In genomic region chr9:69178583-69179011, GRCh38 we compare ENCODE assay signal across 16 cellular contexts. TPM values are rescaled to one million over a fixed set of nuclear protein-coding genes. Genes with fewer than 3 reads are reported as not detected.
DNase-seq lines count a peak whose midpoint lies in the region; ATAC-seq, FAIRE-seq and TF ChIP-seq lines count a peak whose summit lies in the region.
"Had no signal": no experiment of that assay in that cellular context is flagged by ENCODE, and none has a peak within 500 bp of the region (broad histone marks: within the 10 kb centered on the region; RNA-seq: fewer than 3 reads in every experiment).

No MANE protein-coding gene starts in this region.

- H4K20me1 ChIP-seq in SK-N-SH (ENCODE audit: insufficient read depth) = no peaks in the 10 kb centered on the region

- TF ChIP-seq EP300 in SK-N-SH (IDR thresholded peaks at IDR 0.05; ENCODE audit: borderline replicate concordance in 1 of 2, low read depth in 1 of 2, low read length in 1 of 2) = peak in 1 of 2 experiments; percentile 58; a peak in 2 of 4 replicates

- no peaks in the 10 kb centered on the region for H3K9me2 ChIP-seq in SK-N-SH

- no peak for TF ChIP-seq CTCF in SK-N-SH (IDR thresholded peaks at IDR 0.05)
- TF ChIP-seq CTCF in progenitor cell of endocrine pancreas (IDR thresholded peaks at IDR 0.05; ENCODE audit: unreplicated experiment) = no peak
- no peak for TF ChIP-seq CTCF in omental fat pad (IDR thresholded peaks at IDR 0.05)

- no peaks in the 10 kb centered on the region for H3K9me3 Mint-ChIP-seq in progenitor cell of endocrine pancreas (ENCODE audit: low read depth)
- no peaks in the 10 kb centered on the region for H3K9me3 Mint-ChIP-seq in activated CD8-positive, alpha-beta memory T cell treated with anti-CD3 and anti-CD28 coated beads, Interleukin-2, amount 10 ng/mL, durations not matched to agents 7 days and 5 days (ENCODE audit: low read depth)
- H3K9me3 Mint-ChIP-seq: CD4-positive, alpha-beta T cell had no signal

- H3K79me2 ChIP-seq in SK-N-SH (ENCODE audit: insufficient read depth) = peaks cover 66% of the 10 kb centered on the region

- no peak overlapping the region for H2AFZ ChIP-seq in SK-N-SH (ENCODE audit: low read depth)

- no peak overlapping the region for H3K9ac ChIP-seq in SK-N-SH
- no peak overlapping the region for H3K9ac ChIP-seq in endocrine pancreas (ENCODE audit: control insufficient read depth, insufficient read depth, low read length)

- 20% methylated on average over 3 of the region's 3 CpGs for WGBS in SK-N-SH (ENCODE audit: low lambda C conversion rate)

- H3K36me3 ChIP-seq in SK-N-SH (replicated peaks in 1 of 2; ENCODE audit: control insufficient read depth in 1 of 2, insufficient read depth in 2 of 2, low read length in 1 of 2) (no peaks in the 10 kb centered on the region), endocrine pancreas (ENCODE audit: control insufficient read depth, insufficient read depth, low read length) (no peaks in the 10 kb centered on the region)

- H3K4me3 ChIP-seq in SK-N-SH (ENCODE audit: low read depth in 2 of 2, low read length in 1 of 2) (no peak overlapping the region), endocrine pancreas (ENCODE audit: control insufficient read depth, insufficient read depth, low read length) (peak overlapping the region; percentile 5)

- no peak for ATAC-seq in omental fat pad (ENCODE audit: low FRiP score)
- ATAC-seq in activated CD8-positive, alpha-beta memory T cell treated with anti-CD3 and anti-CD28 coated beads, Interleukin-2, amount 10 ng/mL, durations not matched to agents 7 days and 5 days = no peak
- ATAC-seq: stimulated activated naive CD8-positive, alpha-beta T cell treated with anti-CD3 and anti-CD28 coated beads, Interleukin-15, Interleukin-2, amounts not matched to agents 100 U/mL and 50 U/mL, for 24 hours had no signal

- H3K27me3 ChIP-seq in SK-N-SH (ENCODE audit: insufficient read depth) (no peaks in the 10 kb centered on the region), endocrine pancreas (ENCODE audit: control insufficient read depth, insufficient read depth, low read length) (no peaks in the 10 kb centered on the region)

- CTCF ChIA-PET in SK-N-SH (lab: Yijun Ruan, JAX) = interaction anchor here (1.1 to 7.6 kb wide), 3 partner anchors 13 to 125 kb away, joined by 3 to 77 read pairs (median 17); no protein-coding TSS in a partner anchor
- CTCF ChIA-PET in activated CD8-positive, alpha-beta memory T cell treated with anti-CD3 and anti-CD28 coated beads, Interleukin-2, amount 10 ng/mL, durations not matched to agents 7 days and 5 days (lab: Charles Lee) = interaction anchor here (1.3 to 3.0 kb wide), 4 partner anchors 9 to 159 kb away, joined by 3 to 22 read pairs (median 8); no protein-coding TSS in a partner anchor

- H3K4me3 Mint-ChIP-seq in progenitor cell of endocrine pancreas (ENCODE audit: low read depth) = no peak overlapping the region
- no peak overlapping the region for H3K4me3 Mint-ChIP-seq in activated CD8-positive, alpha-beta memory T cell treated with anti-CD3 and anti-CD28 coated beads, Interleukin-2, amount 10 ng/mL, durations not matched to agents 7 days and 5 days
- H3K4me3 Mint-ChIP-seq: CD4-positive, alpha-beta T cell had no signal

- no peaks in the 10 kb centered on the region for H3K27me3 Mint-ChIP-seq in progenitor cell of endocrine pancreas
- peaks cover 12% of the 10 kb centered on the region for H3K27me3 Mint-ChIP-seq in activated CD8-positive, alpha-beta memory T cell treated with anti-CD3 and anti-CD28 coated beads, Interleukin-2, amount 10 ng/mL, durations not matched to agents 7 days and 5 days

- no peak for TF ChIP-seq POLR2A in H54 (IDR thresholded peaks at IDR 0.05; ENCODE audit: low read depth, low read length)

- peak overlapping the region; percentile 78 for H3K27ac Mint-ChIP-seq in progenitor cell of endocrine pancreas
- no peak overlapping the region for H3K27ac Mint-ChIP-seq in activated CD8-positive, alpha-beta memory T cell treated with anti-CD3 and anti-CD28 coated beads, Interleukin-2, amount 10 ng/mL, durations not matched to agents 7 days and 5 days
- H3K27ac Mint-ChIP-seq: CD4-positive, alpha-beta T cell had no signal

- peak; percentile 53 for FAIRE-seq in H54 (lab: Jason Lieb, UNC)
- FAIRE-seq: H1 had no signal

- H3K9me3 ChIP-seq in SK-N-SH = no peaks in the 10 kb centered on the region
- no peaks in the 10 kb centered on the region for H3K9me3 ChIP-seq in endocrine pancreas (ENCODE audit: control insufficient read depth, low read length)

- no peak for TF ChIP-seq RAD21 in SK-N-SH (IDR thresholded peaks at IDR 0.05; ENCODE audit: low read length)

- peaks cover 18 to 49% of the 10 kb centered on the region in 2 experiments for H3K4me1 ChIP-seq in SK-N-SH (ENCODE audit: control insufficient read depth in 1 of 2, insufficient read depth in 2 of 2, low read depth in 1 of 2, low read length in 1 of 2)
- H3K4me1 ChIP-seq in endocrine pancreas (ENCODE audit: control insufficient read depth, insufficient read depth, low read length) = peaks cover 18% of the 10 kb centered on the region

- POLR2A ChIA-PET in SK-N-SH (lab: Yijun Ruan, JAX) = no interaction called here

- peak overlapping the region; percentile 39 to 52 for H3K27ac ChIP-seq in SK-N-SH (ENCODE audit: low read depth in 2 of 2, low read length in 1 of 2)

- no peak for DNase-seq in H54 (ENCODE audit: insufficient read length, low spot score)
- no peak for DNase-seq in SK-N-SH
- no peak for DNase-seq in progenitor cell of endocrine pancreas (ENCODE audit: low spot score, unreplicated experiment)
- DNase-seq in stimulated activated naive CD4-positive, alpha-beta T cell treated with Interleukin-2 at 50 U/mL for 16 hours (lab: John Stamatoyannopoulos, UW) = no peak
- no peak for DNase-seq in omental fat pad (ENCODE audit: low spot score)
- DNase-seq in activated CD8-positive, alpha-beta memory T cell treated with anti-CD3 and anti-CD28 coated beads, Interleukin-2, amount 10 ng/mL, durations not matched to agents 7 days and 5 days = no peak
- no peak for DNase-seq in AG08396 (ENCODE audit: low spot score)
- DNase-seq: activated gamma-delta T cell treated with Interleukin-2 at 50 U/mL for 16 hours; CD4-positive, alpha-beta T cell; NCI-H1092 treated with DMSO at 0.1 percent for 48 hours; NCI-H526; retina; stimulated activated CD4-positive, alpha-beta T cell treated with anti-CD3 and anti-CD28 coated beads, Interleukin-4, amount 100 ng/mL, for 24 hours; stimulated activated naive CD8-positive, alpha-beta T cell treated with anti-CD3 and anti-CD28 coated beads, Interleukin-15, Interleukin-2, amounts not matched to agents 100 U/mL and 50 U/mL, for 24 hours had no signal

- H3F3A ChIP-seq in SK-N-SH (replicated peaks; ENCODE audit: insufficient read depth) = peaks cover 40% of the 10 kb centered on the region

- peaks cover 3% of the 10 kb centered on the region for H3K36me3 Mint-ChIP-seq in progenitor cell of endocrine pancreas (ENCODE audit: insufficient read depth)
- H3K36me3 Mint-ChIP-seq in activated CD8-positive, alpha-beta memory T cell treated with anti-CD3 and anti-CD28 coated beads, Interleukin-2, amount 10 ng/mL, durations not matched to agents 7 days and 5 days = peaks cover 4% of the 10 kb centered on the region

- H3K4me1 Mint-ChIP-seq in progenitor cell of endocrine pancreas (ENCODE audit: low read depth) = peaks cover 68% of the 10 kb centered on the region
- peaks cover 73% of the 10 kb centered on the region for H3K4me1 Mint-ChIP-seq in activated CD8-positive, alpha-beta memory T cell treated with anti-CD3 and anti-CD28 coated beads, Interleukin-2, amount 10 ng/mL, durations not matched to agents 7 days and 5 days

- peak overlapping the region; percentile 50 for H3K4me2 ChIP-seq in SK-N-SH

TF ChIP-seq in SK-N-SH, 30 proteins besides CTCF, POLR2A, EP300 and RAD21 (continues in another document):
- TF ChIP-seq FOSL2 (IDR thresholded peaks at IDR 0.05; ENCODE audit: borderline replicate concordance, low read depth) (peak; percentile 62; the same call in 1 of the 2 replicates), CHD2 (IDR thresholded peaks at IDR 0.05; ENCODE audit: low read length, partially characterized antibody) (no peak), JUND (IDR thresholded peaks at IDR 0.05) (peak; percentile 83), POLR2AphosphoS5 (IDR thresholded peaks at IDR 0.05; ENCODE audit: low read depth, low read length) (no peak), FOXJ3 (CRISPR knock-in tag; IDR thresholded peaks at IDR 0.05) (no peak), TCF12 (IDR thresholded peaks at IDR 0.05) (peak; percentile 78)
- TF ChIP-seq, protein P1, sequence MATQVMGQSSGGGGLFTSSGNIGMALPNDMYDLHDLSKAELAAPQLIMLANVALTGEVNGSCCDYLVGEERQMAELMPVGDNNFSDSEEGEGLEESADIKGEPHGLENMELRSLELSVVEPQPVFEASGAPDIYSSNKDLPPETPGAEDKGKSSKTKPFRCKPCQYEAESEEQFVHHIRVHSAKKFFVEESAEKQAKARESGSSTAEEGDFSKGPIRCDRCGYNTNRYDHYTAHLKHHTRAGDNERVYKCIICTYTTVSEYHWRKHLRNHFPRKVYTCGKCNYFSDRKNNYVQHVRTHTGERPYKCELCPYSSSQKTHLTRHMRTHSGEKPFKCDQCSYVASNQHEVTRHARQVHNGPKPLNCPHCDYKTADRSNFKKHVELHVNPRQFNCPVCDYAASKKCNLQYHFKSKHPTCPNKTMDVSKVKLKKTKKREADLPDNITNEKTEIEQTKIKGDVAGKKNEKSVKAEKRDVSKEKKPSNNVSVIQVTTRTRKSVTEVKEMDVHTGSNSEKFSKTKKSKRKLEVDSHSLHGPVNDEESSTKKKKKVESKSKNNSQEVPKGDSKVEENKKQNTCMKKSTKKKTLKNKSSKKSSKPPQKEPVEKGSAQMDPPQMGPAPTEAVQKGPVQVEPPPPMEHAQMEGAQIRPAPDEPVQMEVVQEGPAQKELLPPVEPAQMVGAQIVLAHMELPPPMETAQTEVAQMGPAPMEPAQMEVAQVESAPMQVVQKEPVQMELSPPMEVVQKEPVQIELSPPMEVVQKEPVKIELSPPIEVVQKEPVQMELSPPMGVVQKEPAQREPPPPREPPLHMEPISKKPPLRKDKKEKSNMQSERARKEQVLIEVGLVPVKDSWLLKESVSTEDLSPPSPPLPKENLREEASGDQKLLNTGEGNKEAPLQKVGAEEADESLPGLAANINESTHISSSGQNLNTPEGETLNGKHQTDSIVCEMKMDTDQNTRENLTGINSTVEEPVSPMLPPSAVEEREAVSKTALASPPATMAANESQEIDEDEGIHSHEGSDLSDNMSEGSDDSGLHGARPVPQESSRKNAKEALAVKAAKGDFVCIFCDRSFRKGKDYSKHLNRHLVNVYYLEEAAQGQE (IDR thresholded peaks at IDR 0.05; ENCODE audit: low read depth, low read length) = no peak

RNA-seq across cellular contexts. Expression of gene TJP2, which starts 4.5 kb away (rescaled TPM):
- 17.7 and 18.4 TPM in 2 replicates for polyA plus RNA-seq in SK-N-SH (2012; rRNA removed)
- polyA plus RNA-seq in SK-N-SH (2012; cell fraction: cytosol; rRNA removed) = 18.9 and 19.8 TPM in 2 replicates
- polyA plus RNA-seq in SK-N-SH (2012; cell fraction: nucleus; rRNA removed) = 30.5 and 38.4 TPM in 2 replicates
- 234 and 254 TPM in 2 replicates for total RNA-seq in progenitor cell of endocrine pancreas
- total RNA-seq in omental fat pad = 100 to 1,000 TPM; 114 to 221 (median 156) TPM
- 10 to 100 TPM; 16.9 to 17.6 TPM for total RNA-seq in activated CD8-positive, alpha-beta memory T cell treated with anti-CD3 and anti-CD28 coated beads, Interleukin-2, amount 10 ng/mL, durations not matched to agents 7 days and 5 days

Comparison
In these comparisons a context has a peak if more than half of its experiments do, and no peak if none do; other contexts are left out.
1. RNA of gene TJP2, which starts 4.5 kb away (total RNA-seq): 234 to 254 TPM in progenitor cell of endocrine pancreas and 114 to 221 TPM in omental fat pad; 16.9 to 17.6 TPM in activated CD8-positive, alpha-beta memory T cell treated with anti-CD3 and anti-CD28 coated beads, Interleukin-2, amount 10 ng/mL, durations not matched to agents 7 days and 5 days; every median in the first group is over 4 times any median in the second.